Comparison of ENCODE assay signal across 29 cellular contexts in the genomic region with DNA sequence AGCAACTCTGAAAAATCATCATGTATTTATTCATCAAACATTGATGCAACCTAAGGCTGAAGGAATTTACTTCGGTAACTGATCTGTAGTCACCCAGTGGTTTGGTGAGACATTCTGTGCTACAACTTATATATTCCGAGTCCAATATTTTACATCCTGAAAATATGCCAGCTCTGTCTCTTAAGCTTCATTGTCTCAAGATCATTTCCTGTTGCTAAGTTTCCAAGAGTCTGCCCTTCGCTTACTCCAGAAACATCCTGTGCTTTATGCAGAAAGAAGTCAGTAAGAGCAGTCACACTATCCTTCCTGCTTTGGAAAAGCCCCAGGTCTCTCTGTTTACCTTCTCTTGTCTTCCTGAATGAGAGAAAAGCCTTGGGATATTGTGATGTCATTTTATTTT.
DNase-seq lines count a peak whose midpoint lies in the region; ATAC-seq and TF ChIP-seq lines count a peak whose summit lies in the region.
"Had no signal": no experiment of that assay in that cellular context is flagged by ENCODE, and none has a peak within 500 bp of the region (broad histone marks: within the 10 kb centered on the region; RNA-seq: fewer than 3 reads in every experiment).

No MANE protein-coding gene starts in this region.

- no peak overlapping the region for H3K27ac ChIP-seq in mammary epithelial cell (ENCODE audit: insufficient read depth, low read depth, low read length)
- H3K27ac ChIP-seq: adrenal gland, colonic mucosa, gastrocnemius medialis, hepatocyte, neutrophil, Peyer's patch, psoas muscle, SJSA1 had no signal

- DNase-seq in EL (peak; percentile 24), LNCaP clone FGC (ENCODE audit: low read depth) (peak; percentile 78), mammary epithelial cell (peak; percentile 32), left lobe of liver (ENCODE audit: low spot score) (no peak), posterior vena cava (ENCODE audit: low spot score) (no peak), KBM-7 (no peak), SK-N-DZ (ENCODE audit: low spot score) (no peak), NCI-H82 treated with DMSO at 0.1 percent for 48 hours (lab: John Stamatoyannopoulos, UW; ENCODE audit: unreplicated experiment) (no peak)
- DNase-seq: activated CD4-positive, alpha-beta T cell treated with anti-CD3 and anti-CD28 coated beads, Interleukin-2, amount 50 U/mL, for 4 hours; activated naive CD4-positive, alpha-beta T cell treated with anti-CD3 and anti-CD28 coated beads for 36 hours; adrenal gland; BE2C; colonic mucosa; DMS153; effector memory CD4-positive, alpha-beta T cell; gastrocnemius medialis; H7; left cardiac atrium; mesenchymal stem cell; NCI-H1048; NCI-H187; NCI-H526; Peyer's patch; psoas muscle; stimulated activated naive CD8-positive, alpha-beta T cell treated with anti-CD3 and anti-CD28 coated beads, Interleukin-15, Interleukin-2, amounts not matched to agents 100 U/mL and 50 U/mL, for 24 hours; T-helper 1 cell had no signal

- no peak overlapping the region for H3K4me3 ChIP-seq in LNCaP clone FGC (ENCODE audit: low read depth, low read length)
- H3K4me3 ChIP-seq in mammary epithelial cell (replicated peaks in 1 of 3; ENCODE audit: insufficient read depth in 1 of 3, low read depth in 2 of 3, low read length in 3 of 3): no peak overlapping the region
- H3K4me3 ChIP-seq: adrenal gland, colonic mucosa, gastrocnemius medialis, hepatocyte, Peyer's patch, psoas muscle, SJSA1 had no signal

- CTCF ChIA-PET in mammary epithelial cell (lab: Charles Lee; ENCODE audit: low non-redundant PET): no interaction called here

- intact Hi-C loops in mammary epithelial cell (cut with micrococcal nuclease): no loop called here
- intact Hi-C loops in posterior vena cava (cut with DNase I): no loop called here

- in situ Hi-C loops in mammary epithelial cell (cut with MboI; ENCODE audit: low sequenced_read_pairs in 2 of 2): no loop called here
- in situ Hi-C loops in KBM-7 (cut with MboI; ENCODE audit: low pct_unique_long_range_greater_than_20kb, low sequenced_read_pairs): no loop called here

- H3K4me1 ChIP-seq in mammary epithelial cell (ENCODE audit: insufficient read depth, low read length): peaks cover 3% of the 10 kb centered on the region
- H3K4me1 ChIP-seq: colonic mucosa, gastrocnemius medialis, Peyer's patch, psoas muscle, SJSA1 had no signal

- TF ChIP-seq CTCF in LNCaP clone FGC (IDR thresholded peaks at IDR 0.05; ENCODE audit: control insufficient read depth, extremely low read depth, insufficient read depth) (no peak), mammary epithelial cell (conservative IDR thresholded peaks at IDR 0.05 in 1 of 2, IDR thresholded peaks at IDR 0.05 in 1 of 2; ENCODE audit: extremely low read depth in 1 of 2, insufficient read depth in 1 of 2, low read depth in 1 of 2, low read length in 2 of 2) (no peak)

- dilution Hi-C loops in mammary epithelial cell (cut with HindIII; ENCODE audit: low sequenced_read_pairs): no loop called here

- peak; percentile 16 for ATAC-seq in left lobe of liver
- ATAC-seq: gastrocnemius medialis; left cardiac atrium; psoas muscle; stimulated activated naive CD8-positive, alpha-beta T cell treated with anti-CD3 and anti-CD28 coated beads, Interleukin-15, Interleukin-2, amounts not matched to agents 100 U/mL and 50 U/mL, for 24 hours had no signal

- no peaks in the 10 kb centered on the region for H4K20me1 ChIP-seq in mammary epithelial cell (ENCODE audit: insufficient read depth, low read length)

- BruUV-seq in mammary epithelial cell (replicated peaks; lab: Mats Ljungman, UMichigan): no TSS peak

- no peaks in the 10 kb centered on the region for H3K9me3 ChIP-seq in mammary epithelial cell (replicated peaks; ENCODE audit: insufficient read depth, low read length)
- H3K9me3 ChIP-seq: adrenal gland, BE2C, colonic mucosa, gastrocnemius medialis, neutrophil, Peyer's patch, psoas muscle, SJSA1 had no signal

- H3K9ac ChIP-seq in mammary epithelial cell (ENCODE audit: insufficient read depth, low read length): no peak overlapping the region

- H3K4me2 ChIP-seq in mammary epithelial cell (ENCODE audit: insufficient read depth, low read depth, low read length): no peak overlapping the region
- H3K4me2 ChIP-seq: hepatocyte had no signal

- H3K27me3 ChIP-seq in mammary epithelial cell (ENCODE audit: insufficient read depth, low read length): peaks cover under 1% of the 10 kb centered on the region
- H3K27me3 ChIP-seq: BE2C, SJSA1 had no signal

- H3K36me3 ChIP-seq in mammary epithelial cell (ENCODE audit: insufficient read depth, low read length): no peaks in the 10 kb centered on the region
- H3K36me3 ChIP-seq: adrenal gland, BE2C, colonic mucosa, gastrocnemius medialis, neutrophil, Peyer's patch, SJSA1 had no signal

- 28% methylated on average over 3 of the region's 3 CpGs for WGBS in mammary epithelial cell (ENCODE audit: low coverage, missing lambda C conversion rate)

- peak overlapping the region; percentile 30 for H2AFZ ChIP-seq in mammary epithelial cell (ENCODE audit: low read depth, low read length)
- H2AFZ ChIP-seq: hepatocyte had no signal

- no peaks in the 10 kb centered on the region for H3K79me2 ChIP-seq in mammary epithelial cell (ENCODE audit: insufficient read depth, low read length)
- H3K79me2 ChIP-seq: hepatocyte had no signal

Comparison
In these comparisons a context has a peak if more than half of its experiments do, and no peak if none do; other contexts are left out.
1. DNase-seq: peak in EL (single experiment), LNCaP clone FGC (single experiment) and mammary epithelial cell (single experiment); none in left lobe of liver (single experiment), posterior vena cava (single experiment), KBM-7 (single experiment), SK-N-DZ (single experiment) and NCI-H82 treated with DMSO at 0.1 percent for 48 hours (single experiment).